8 cellular contexts compared by ENCODE assay signal in the genomic region with DNA sequence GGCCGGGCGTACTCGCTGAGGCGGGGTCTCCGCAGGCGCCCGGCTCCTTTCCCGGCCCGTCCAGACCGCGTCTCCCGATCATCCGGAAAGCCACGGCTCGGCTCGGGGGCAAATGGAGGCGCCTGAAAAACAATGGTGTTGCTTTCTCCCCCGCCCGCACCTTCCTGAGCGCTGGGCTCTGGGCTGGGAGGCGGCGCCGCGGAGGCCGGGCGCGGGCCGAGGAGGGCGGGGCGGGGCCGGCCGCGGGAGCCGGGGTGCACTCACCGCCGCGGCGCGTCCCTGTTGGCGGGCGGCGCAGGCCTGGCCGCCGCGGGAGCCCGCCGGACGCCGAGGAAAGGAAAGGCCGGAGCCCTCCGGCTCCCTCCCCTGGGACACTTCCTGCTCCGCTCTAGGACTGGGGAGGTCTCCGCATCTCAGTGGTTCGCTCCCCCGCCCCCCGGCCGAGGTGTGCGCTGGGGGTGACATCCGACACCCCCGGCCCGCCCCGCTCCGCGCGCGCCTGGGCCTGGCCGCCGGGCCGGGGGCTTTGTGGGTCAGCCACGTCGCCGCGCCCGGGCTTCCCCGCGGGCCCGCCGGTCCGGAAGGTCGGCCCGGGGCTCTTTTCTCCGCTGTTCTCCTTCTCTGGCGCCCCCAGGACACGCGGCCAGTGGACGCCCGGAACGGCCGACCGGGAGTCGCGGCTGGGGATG. TPM values are rescaled to one million over a fixed set of nuclear protein-coding genes. Genes with fewer than 3 reads are reported as not detected.
DNase-seq lines count a peak whose midpoint lies in the region; ATAC-seq and TF ChIP-seq lines count a peak whose summit lies in the region.

ZNF496 (minus strand) TSS at position 342 of the 689 bp plus-strand sequence. CDS start 2,289 bp downstream, outside the sequence.

- H3K9ac ChIP-seq in DND-41 (ENCODE audit: low read depth, low read length): peak within 1 kb of the TSS; percentile 89

- ATAC-seq in DND-41 (ENCODE audit: insufficient read depth, low read depth) (peak; percentile 65), GM21723 (IDR thresholded peaks at IDR 0.05; ENCODE audit: unreplicated experiment) (peak; percentile 62), Panc1 (peak; percentile 87)

- no peak for TF ChIP-seq CTCF in DND-41 (IDR thresholded peaks at IDR 0.05; ENCODE audit: borderline replicate concordance, extremely low read depth, low read length, poor library complexity, severe bottlenecking)
- no peak; the same call in 1 of the 2 replicates for TF ChIP-seq CTCF in Panc1 (IDR thresholded peaks at IDR 0.05)
- no peak for TF ChIP-seq CTCF in fibroblast of the aortic adventitia (IDR thresholded peaks at IDR 0.05; ENCODE audit: insufficient read depth, low read length)
- no peak for TF ChIP-seq CTCF in nephron (IDR thresholded peaks at IDR 0.05; ENCODE audit: unreplicated experiment in 3 of 3)

- H3K27ac ChIP-seq in DND-41 (ENCODE audit: low read length): peak within 1 kb of the TSS; percentile 79
- peak within 1 kb of the TSS; percentile 81 for H3K27ac ChIP-seq in Panc1 (ENCODE audit: low read length)

- peaks cover 52% of the 10 kb centered on the region for H3K79me2 ChIP-seq in DND-41 (ENCODE audit: insufficient read depth, low read length)

- peak within 1 kb of the TSS; percentile 88 for H2AFZ ChIP-seq in DND-41 (ENCODE audit: low read depth, low read length)

- POLR2A ChIA-PET in Panc1 (lab: Charles Lee): interaction anchor here (0.7 kb wide), 1 partner anchor 150 kb away, joined by 3 read pairs; no protein-coding TSS in a partner anchor

- H3K36me3 ChIP-seq in DND-41 (ENCODE audit: insufficient read depth, low read length) (peaks cover 47% of the 10 kb centered on the region), Panc1 (ENCODE audit: control insufficient read depth, insufficient read depth, low read length) (peaks cover 6% of the 10 kb centered on the region)

- CTCF ChIA-PET in Panc1 (lab: Charles Lee): interaction anchor here (0.7 kb wide), 1 partner anchor 1228 kb away, joined by 3 read pairs; no protein-coding TSS in a partner anchor

- H3K9me3 Mint-ChIP-seq in nephron: no peaks in the 10 kb centered on the region

- in situ Hi-C loops in KBM-7 (cut with MboI; ENCODE audit: low pct_unique_long_range_greater_than_20kb, low sequenced_read_pairs) (no loop called here), Panc1 (cut with HindIII; ENCODE audit: low pct_unique_long_range_greater_than_20kb, low sequenced_read_pairs) (no loop called here)

- peaks cover 26% of the 10 kb centered on the region for H3K36me3 Mint-ChIP-seq in nephron (ENCODE audit: low read depth)

- H3K27ac Mint-ChIP-seq in nephron: peak within 1 kb of the TSS; percentile 80 to 98 (median 94)

- H3K27me3 Mint-ChIP-seq in nephron (ENCODE audit: low read depth): no peaks in the 10 kb centered on the region

- H3K4me1 ChIP-seq in DND-41 (ENCODE audit: insufficient read depth, low read length): peaks cover 60% of the 10 kb centered on the region
- peaks cover 12% of the 10 kb centered on the region for H3K4me1 ChIP-seq in Panc1 (ENCODE audit: control insufficient read depth, insufficient read depth, low read length)

- H3K4me2 ChIP-seq in DND-41 (ENCODE audit: insufficient read depth, low read length): peak within 1 kb of the TSS; percentile 97

- DNase-seq in DND-41: peak; percentile 82
- peak; percentile 78 for DNase-seq in KBM-7
- no peak for DNase-seq in Panc1 (ENCODE audit: low read depth, low spot score)
- peak; percentile 43 for DNase-seq in activated effector memory CD4-positive, alpha-beta T cell treated with Interleukin-2 at 50 U/mL for 16 hours
- DNase-seq in fibroblast of the aortic adventitia (ENCODE audit: low read depth): peak; percentile 84
- DNase-seq in stromal cell of bone marrow (ENCODE audit: low read depth): peak; percentile 59

- intact Hi-C loops in Panc1 (cut with micrococcal nuclease; ENCODE audit: unreplicated experiment): loop anchor here (10.0 kb wide), 1 partner anchor 117 kb away; no protein-coding TSS in a partner anchor

- H4K20me1 ChIP-seq in DND-41 (ENCODE audit: insufficient read depth, low read length): peaks cover 29% of the 10 kb centered on the region

- H3K4me3 ChIP-seq in DND-41 (ENCODE audit: low read depth in 1 of 2, low read length in 2 of 2) (peak within 1 kb of the TSS; percentile 70 to 81), Panc1 (ENCODE audit: low read depth in 2 of 2, low read length in 2 of 2) (peak within 1 kb of the TSS; percentile 65 to 91), fibroblast of the aortic adventitia (ENCODE audit: low read depth, low read length) (peak within 1 kb of the TSS; percentile 80)

- peak within 1 kb of the TSS; percentile 97 to 98 (median 97) for H3K4me3 Mint-ChIP-seq in nephron

- BruUV-seq in Panc1 (replicated peaks; lab: Mats Ljungman, UMichigan): no TSS peak

- H3K9me3 ChIP-seq in DND-41 (ENCODE audit: insufficient read depth, low read length, severe bottlenecking): no peaks in the 10 kb centered on the region
- no peaks in the 10 kb centered on the region for H3K9me3 ChIP-seq in Panc1 (ENCODE audit: control insufficient read depth, insufficient read depth, low read depth, low read length)

- H3K27me3 ChIP-seq in DND-41 (ENCODE audit: insufficient read depth, low read length, poor library complexity) (no peaks in the 10 kb centered on the region), Panc1 (ENCODE audit: control insufficient read depth, insufficient read depth, low read length) (no peaks in the 10 kb centered on the region)

- H3K4me1 Mint-ChIP-seq in nephron: peaks cover 45% of the 10 kb centered on the region

RNA-seq across cellular contexts. Expression of gene ZNF496, which starts in this region (rescaled TPM):
- 21.4 TPM for total RNA-seq in Panc1 (2021; ENCODE audit: unreplicated experiment)
- 22.3 TPM for polyA plus RNA-seq in Panc1 (2012; ENCODE audit: insufficient read length)
- total RNA-seq in fibroblast of the aortic adventitia (ENCODE audit: low replicate concordance): 21.3 and 60.7 TPM in 2 replicates
